29 cellular contexts compared by ENCODE assay signal in genomic region chr2:23814963-23815362, GRCh38.
"Had no signal": no experiment of that assay in that cellular context is flagged by ENCODE, and none has a peak within 500 bp of the region (broad histone marks: within the 10 kb centered on the region; RNA-seq: fewer than 3 reads in every experiment).

No MANE protein-coding gene starts in this region.

- H3K27me3 Mint-ChIP-seq: activated CD4-positive, alpha-beta memory T cell treated with anti-CD3 and anti-CD28 coated beads for 36 hours; activated CD4-positive, alpha-beta T cell treated with anti-CD3 and anti-CD28 coated beads for 36 hours; activated CD4-positive, alpha-beta T cell treated with anti-CD3 and anti-CD28 coated beads, Interleukin-2, amount 10 ng/mL, durations not matched to agents 24 days and 14 days; activated T-helper 17 cell treated with anti-CD3 and anti-CD28 coated beads, Interleukin-2, amount 50 U/mL, for 72 hours; central memory CD8-positive, alpha-beta T cell; dendritic cell treated with granulocyte-macrophage colony-stimulating factor and Interleukin-4, amounts not matched to agents 40 ng/mL and 50 ng/mL, for 4 days had no signal

- H3K4me1 ChIP-seq: esophagus muscularis mucosa, foreskin keratinocyte, gastrocnemius medialis, heart left ventricle had no signal

- ATAC-seq: activated CD4-positive, alpha-beta T cell treated with anti-CD3 and anti-CD28 coated beads for 36 hours; activated naive CD4-positive, alpha-beta T cell treated with anti-CD3 and anti-CD28 coated beads, Interleukin-2, amount 50 U/mL, for 72 hours; activated T-cell treated with anti-CD3 and anti-CD28 coated beads, Interleukin-2, amount 50 U/mL, for 4 hours; activated T-helper 17 cell treated with anti-CD3 and anti-CD28 coated beads, Interleukin-2, amount 50 U/mL, for 72 hours; foreskin keratinocyte; gastrocnemius medialis; heart left ventricle had no signal

- H3K27ac Mint-ChIP-seq: activated CD4-positive, alpha-beta memory T cell treated with anti-CD3 and anti-CD28 coated beads for 36 hours; activated CD4-positive, alpha-beta T cell treated with anti-CD3 and anti-CD28 coated beads for 36 hours; activated CD4-positive, alpha-beta T cell treated with anti-CD3 and anti-CD28 coated beads, Interleukin-2, amount 10 ng/mL, durations not matched to agents 24 days and 14 days; activated T-helper 17 cell treated with anti-CD3 and anti-CD28 coated beads, Interleukin-2, amount 50 U/mL, for 72 hours; dendritic cell treated with granulocyte-macrophage colony-stimulating factor and Interleukin-4, amounts not matched to agents 40 ng/mL and 50 ng/mL, for 4 days; endodermal cell had no signal

- H3K4me3 ChIP-seq: coronary artery, dorsolateral prefrontal cortex, esophagus muscularis mucosa, gastrocnemius medialis, heart left ventricle had no signal

- DNase-seq: activated CD4-positive, alpha-beta memory T cell treated with anti-CD3 and anti-CD28 coated beads for 36 hours; activated CD4-positive, alpha-beta T cell treated with anti-CD3 and anti-CD28 coated beads for 36 hours; activated CD4-positive, alpha-beta T cell treated with anti-CD3 and anti-CD28 coated beads, Interleukin-2, amount 10 ng/mL, durations not matched to agents 24 days and 14 days; activated CD4-positive, CD25-positive, alpha-beta regulatory T cell; activated CD4-positive, CD25-positive, alpha-beta regulatory T cell treated with anti-CD3 and anti-CD28 coated beads, Interleukin-2, amount 50 U/mL, for 72 hours; activated effector memory CD4-positive, alpha-beta T cell treated with Interleukin-2 at 50 U/mL for 16 hours; activated gamma-delta T cell treated with Interleukin-2 at 50 U/mL for 16 hours; activated naive CD4-positive, alpha-beta T cell treated with Interleukin-2 at 50 U/mL for 16 hours; activated T-cell treated with anti-CD3 and anti-CD28 coated beads, Interleukin-2, amount 50 U/mL, for 4 hours; amniotic stem cell; anterior cingulate cortex; brain microvascular endothelial cell; dorsolateral prefrontal cortex; effector memory CD4-positive, alpha-beta T cell; endodermal cell; foreskin keratinocyte; gastrocnemius medialis; glutamatergic neuron; heart left ventricle; hypothalamus; T-helper 2 cell had no signal

- H3K36me3 ChIP-seq: brain microvascular endothelial cell had no signal

- H3K4me1 Mint-ChIP-seq: activated CD4-positive, alpha-beta T cell treated with anti-CD3 and anti-CD28 coated beads for 36 hours; activated CD4-positive, alpha-beta T cell treated with anti-CD3 and anti-CD28 coated beads, Interleukin-2, amount 10 ng/mL, durations not matched to agents 24 days and 14 days; activated T-helper 17 cell treated with anti-CD3 and anti-CD28 coated beads, Interleukin-2, amount 50 U/mL, for 72 hours; central memory CD8-positive, alpha-beta T cell had no signal

- H3K9me3 ChIP-seq: esophagus muscularis mucosa, gastrocnemius medialis, heart left ventricle had no signal

- H3K36me3 Mint-ChIP-seq: activated CD4-positive, alpha-beta memory T cell treated with anti-CD3 and anti-CD28 coated beads for 36 hours; activated naive CD4-positive, alpha-beta T cell treated with anti-CD3 and anti-CD28 coated beads, Interleukin-2, amount 50 U/mL, for 72 hours had no signal

- H3K9me3 Mint-ChIP-seq: activated CD4-positive, alpha-beta memory T cell treated with anti-CD3 and anti-CD28 coated beads for 36 hours; activated CD4-positive, alpha-beta T cell treated with anti-CD3 and anti-CD28 coated beads, Interleukin-2, amount 10 ng/mL, durations not matched to agents 24 days and 14 days; activated naive CD4-positive, alpha-beta T cell treated with anti-CD3 and anti-CD28 coated beads, Interleukin-2, amount 50 U/mL, for 72 hours; activated T-cell treated with anti-CD3 and anti-CD28 coated beads, Interleukin-2, amount 50 U/mL, for 4 hours; activated T-helper 17 cell treated with anti-CD3 and anti-CD28 coated beads, Interleukin-2, amount 50 U/mL, for 72 hours; central memory CD8-positive, alpha-beta T cell; dendritic cell treated with granulocyte-macrophage colony-stimulating factor and Interleukin-4, amounts not matched to agents 40 ng/mL and 50 ng/mL, for 4 days; endodermal cell had no signal

- FAIRE-seq: astrocyte, bronchial epithelial cell had no signal

- H3K27ac ChIP-seq: brain microvascular endothelial cell, coronary artery, dorsolateral prefrontal cortex, esophagus muscularis mucosa, foreskin keratinocyte, gastrocnemius medialis, heart left ventricle had no signal

- H3K4me3 Mint-ChIP-seq: activated CD4-positive, alpha-beta memory T cell treated with anti-CD3 and anti-CD28 coated beads for 36 hours; activated CD4-positive, alpha-beta T cell treated with anti-CD3 and anti-CD28 coated beads for 36 hours; activated CD4-positive, alpha-beta T cell treated with anti-CD3 and anti-CD28 coated beads, Interleukin-2, amount 10 ng/mL, durations not matched to agents 24 days and 14 days; activated T-cell treated with anti-CD3 and anti-CD28 coated beads, Interleukin-2, amount 50 U/mL, for 4 hours; activated T-helper 17 cell treated with anti-CD3 and anti-CD28 coated beads, Interleukin-2, amount 50 U/mL, for 72 hours; central memory CD8-positive, alpha-beta T cell; dendritic cell treated with granulocyte-macrophage colony-stimulating factor and Interleukin-4, amounts not matched to agents 40 ng/mL and 50 ng/mL, for 4 days; endodermal cell had no signal

- H3K27me3 ChIP-seq: brain microvascular endothelial cell, dorsolateral prefrontal cortex, esophagus muscularis mucosa, foreskin keratinocyte, gastrocnemius medialis, heart left ventricle had no signal
